ENCODE assay signal across 10 cellular contexts in genomic region chr16:85465328-85466307, GRCh38.
DNase-seq lines count a peak whose midpoint lies in the region; ATAC-seq and TF ChIP-seq lines count a peak whose summit lies in the region.
"Had no signal": no experiment of that assay in that cellular context is flagged by ENCODE, and none has a peak within 500 bp of the region (broad histone marks: within the 10 kb centered on the region; RNA-seq: fewer than 3 reads in every experiment).

No MANE protein-coding gene starts in this region.

- no peaks in the 10 kb centered on the region for H3K9me3 Mint-ChIP-seq in WTC11

- intact Hi-C loops in ovary (cut with DNase I): no loop called here
- intact Hi-C loops in stomach (cut with DNase I; ENCODE audit: low total_unique reads): no loop called here
- intact Hi-C loops in sigmoid colon (cut with DNase I): no loop called here

- peaks cover 22% of the 10 kb centered on the region for H3K4me1 Mint-ChIP-seq in WTC11

- no peak for TF ChIP-seq POLR2A in ovary (IDR thresholded peaks at IDR 0.05)
- TF ChIP-seq POLR2A in stomach (IDR thresholded peaks at IDR 0.05): no peak
- TF ChIP-seq POLR2A in sigmoid colon (IDR thresholded peaks at IDR 0.05): no peak

- WGBS in ovary, 3 donors: 31 to 39% (median 33%) methylated on average over 13 of the region's 13 CpGs
- 57 to 76% (median 62%) methylated on average over 9 to 13 of the region's 13 CpGs for WGBS in stomach, 5 donors
- WGBS in sigmoid colon, 2 donors: 42 to 70% methylated on average over 13 of the region's 13 CpGs

- no peaks in the 10 kb centered on the region for H3K36me3 Mint-ChIP-seq in WTC11

- CTCF ChIA-PET in WTC11 (lab: Charles Lee): interaction anchor here (0.8 to 2.9 kb wide), 8 partner anchors 8 to 351 kb away, joined by 3 to 11 read pairs (median 6); no protein-coding TSS in a partner anchor

- peak overlapping the region; percentile 25 to 35 for H3K27ac ChIP-seq in ovary
- H3K27ac ChIP-seq in stomach: no peak overlapping the region
- H3K27ac ChIP-seq in sigmoid colon: peak overlapping the region in 1 of 4 donors; percentile 28

- H3K27me3 Mint-ChIP-seq in WTC11 (ENCODE audit: low read depth): peaks cover 43% of the 10 kb centered on the region

- H3K27ac Mint-ChIP-seq in WTC11: no peak overlapping the region

- no peak overlapping the region for H3K4me3 Mint-ChIP-seq in WTC11

- H3K9me3 ChIP-seq in ovary (no peaks in the 10 kb centered on the region), stomach (no peaks in the 10 kb centered on the region), sigmoid colon (no peaks in the 10 kb centered on the region)

- POLR2A ChIA-PET in WTC11 (lab: Charles Lee): no interaction called here

- H3K4me3 ChIP-seq in ovary (no peak overlapping the region), stomach (no peak overlapping the region), sigmoid colon (no peak overlapping the region)

- TF ChIP-seq CTCF in ovary (IDR thresholded peaks at IDR 0.05) (no peak), WTC11 (IDR thresholded peaks at IDR 0.05) (no peak), stomach (IDR thresholded peaks at IDR 0.05) (no peak), sigmoid colon (IDR thresholded peaks at IDR 0.05) (no peak)

- no peaks in the 10 kb centered on the region for H3K36me3 ChIP-seq in ovary
- no peaks in the 10 kb centered on the region for H3K36me3 ChIP-seq in stomach
- H3K36me3 ChIP-seq in sigmoid colon: no peaks in the 10 kb centered on the region

- DNase-seq in EH (ENCODE audit: low read depth) (peak; percentile 51), NCI-H510A treated with DMSO at 0.1 percent for 48 hours (lab: John Stamatoyannopoulos, UW) (peak; percentile 58), fibroblast of peridontal ligament (ENCODE audit: extremely low read depth) (peak; percentile 51), ovary (peak; percentile 74 to 90 (median 81)), WTC11 (ENCODE audit: low spot score) (no peak), stomach (no peak), sigmoid colon (no peak), NCI-H2081 treated with DMSO at 0.1 percent for 48 hours (lab: John Stamatoyannopoulos, UW) (no peak)
- DNase-seq: aorta; stimulated activated CD8-positive, alpha-beta memory T cell treated with anti-CD3 and anti-CD28 coated beads, Interleukin-4, amount 100 ng/mL, for 48 hours had no signal

- H3K4me1 ChIP-seq in ovary (ENCODE audit: insufficient read depth) (peaks cover 34% of the 10 kb centered on the region), stomach (peaks cover 24 to 41% (median 32%) of the 10 kb centered on the region in 4 donors), sigmoid colon (peaks cover 0 to 51% (median 44%) of the 10 kb centered on the region in 4 donors)

- no peak for ATAC-seq in WTC11

- TF ChIP-seq EP300 in ovary (IDR thresholded peaks at IDR 0.05) (no peak), stomach (IDR thresholded peaks at IDR 0.05) (no peak), sigmoid colon (IDR thresholded peaks at IDR 0.05) (no peak)

- H3K27me3 ChIP-seq in ovary (no peaks in the 10 kb centered on the region), stomach (peaks cover 0 to 31% (median 9%) of the 10 kb centered on the region in 3 donors), sigmoid colon (no peaks in the 10 kb centered on the region)

TF ChIP-seq in WTC11, 78 proteins besides CTCF, POLR2A, EP300 and RAD21 (continues in another document):
- no peak for TF ChIP-seq AFF4 (CRISPR knock-in tag; IDR thresholded peaks at IDR 0.05; ENCODE audit: borderline replicate concordance)
- no peak for TF ChIP-seq ESRRA (CRISPR knock-in tag; IDR thresholded peaks at IDR 0.05; ENCODE audit: borderline replicate concordance)
- TF ChIP-seq TEAD1 (CRISPR knock-in tag; IDR thresholded peaks at IDR 0.05): no peak
- no peak for TF ChIP-seq CREB1 (CRISPR knock-in tag; IDR thresholded peaks at IDR 0.05)
- TF ChIP-seq RORB (CRISPR knock-in tag; IDR thresholded peaks at IDR 0.05): no peak
- no peak for TF ChIP-seq PRDM15 (CRISPR knock-in tag; IDR thresholded peaks at IDR 0.05)
- TF ChIP-seq, protein P1, sequence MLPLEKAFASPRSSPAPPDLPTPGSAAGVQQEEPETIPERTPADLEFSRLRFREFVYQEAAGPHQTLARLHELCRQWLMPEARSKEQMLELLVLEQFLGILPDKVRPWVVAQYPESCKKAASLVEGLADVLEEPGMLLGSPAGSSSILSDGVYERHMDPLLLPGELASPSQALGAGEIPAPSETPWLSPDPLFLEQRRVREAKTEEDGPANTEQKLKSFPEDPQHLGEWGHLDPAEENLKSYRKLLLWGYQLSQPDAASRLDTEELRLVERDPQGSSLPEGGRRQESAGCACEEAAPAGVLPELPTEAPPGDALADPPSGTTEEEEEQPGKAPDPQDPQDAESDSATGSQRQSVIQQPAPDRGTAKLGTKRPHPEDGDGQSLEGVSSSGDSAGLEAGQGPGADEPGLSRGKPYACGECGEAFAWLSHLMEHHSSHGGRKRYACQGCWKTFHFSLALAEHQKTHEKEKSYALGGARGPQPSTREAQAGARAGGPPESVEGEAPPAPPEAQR (CRISPR knock-in tag; IDR thresholded peaks at IDR 0.05): no peak
- no peak for TF ChIP-seq NFE2L1 (CRISPR knock-in tag; IDR thresholded peaks at IDR 0.05)
- TF ChIP-seq, protein P2, sequence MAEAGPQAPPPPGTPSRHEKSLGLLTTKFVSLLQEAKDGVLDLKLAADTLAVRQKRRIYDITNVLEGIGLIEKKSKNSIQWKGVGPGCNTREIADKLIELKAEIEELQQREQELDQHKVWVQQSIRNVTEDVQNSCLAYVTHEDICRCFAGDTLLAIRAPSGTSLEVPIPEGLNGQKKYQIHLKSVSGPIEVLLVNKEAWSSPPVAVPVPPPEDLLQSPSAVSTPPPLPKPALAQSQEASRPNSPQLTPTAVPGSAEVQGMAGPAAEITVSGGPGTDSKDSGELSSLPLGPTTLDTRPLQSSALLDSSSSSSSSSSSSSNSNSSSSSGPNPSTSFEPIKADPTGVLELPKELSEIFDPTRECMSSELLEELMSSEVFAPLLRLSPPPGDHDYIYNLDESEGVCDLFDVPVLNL (CRISPR knock-in tag; IDR thresholded peaks at IDR 0.05; ENCODE audit: borderline replicate concordance, low read depth): no peak

Comparison
In these comparisons a context has a peak if more than half of its experiments do, and no peak if none do; other contexts are left out.
1. DNase-seq: peak in EH (single experiment), NCI-H510A treated with DMSO at 0.1 percent for 48 hours (single experiment), fibroblast of peridontal ligament (single experiment) and ovary (5 of 5); none in WTC11 (single experiment), stomach (single experiment), sigmoid colon (single experiment) and NCI-H2081 treated with DMSO at 0.1 percent for 48 hours (single experiment).
2. H3K27ac ChIP-seq: peak in ovary (2 of 2); none in stomach (0 of 5).